In the genomic region with DNA sequence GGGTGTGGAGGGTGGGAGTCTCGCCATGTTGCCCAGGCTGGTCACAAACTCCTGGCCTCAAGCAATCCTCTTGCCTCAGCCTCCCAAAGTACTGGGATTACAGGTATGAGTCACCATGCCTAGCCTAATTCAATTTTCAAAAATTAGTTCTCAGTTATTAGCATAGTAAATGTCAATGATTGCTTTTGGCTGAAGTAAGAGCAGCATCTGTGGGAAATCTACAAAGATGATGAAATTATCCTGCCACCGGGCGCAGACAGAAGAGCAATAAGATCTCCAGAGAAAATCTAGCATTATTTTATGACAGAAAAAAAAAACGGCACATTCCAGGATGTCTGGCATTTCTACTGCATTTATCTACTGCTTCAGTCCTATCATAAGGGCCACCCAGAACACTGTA, we compare ENCODE assay signal across 1 cellular context.
TF ChIP-seq lines count a peak whose summit lies in the region.

No MANE protein-coding gene starts in this region.

TF ChIP-seq in SK-N-SH treated with all-trans-retinoic acid at 6 μM for 48 hours, 23 proteins besides CTCF, POLR2A, EP300 and RAD21 (continued from another document):
- TF ChIP-seq TSHZ2 (CRISPR knock-in tag; IDR thresholded peaks at IDR 0.05) (0 out of 2 replicates have a peak, but pooled peaks have one; percentile 16), TCF4 (CRISPR knock-in tag; IDR thresholded peaks at IDR 0.05; ENCODE audit: borderline replicate concordance) (peak; percentile 55; the same call in 1 of the 2 replicates), POU6F1 (CRISPR knock-in tag; IDR thresholded peaks at IDR 0.05; ENCODE audit: borderline replicate concordance, low read depth) (no peak), SNAI2 (CRISPR knock-in tag; IDR thresholded peaks at IDR 0.05) (0 out of 2 replicates have a peak, but pooled peaks have one; percentile 37)
